8 cellular contexts compared by ENCODE assay signal in the genomic region with DNA sequence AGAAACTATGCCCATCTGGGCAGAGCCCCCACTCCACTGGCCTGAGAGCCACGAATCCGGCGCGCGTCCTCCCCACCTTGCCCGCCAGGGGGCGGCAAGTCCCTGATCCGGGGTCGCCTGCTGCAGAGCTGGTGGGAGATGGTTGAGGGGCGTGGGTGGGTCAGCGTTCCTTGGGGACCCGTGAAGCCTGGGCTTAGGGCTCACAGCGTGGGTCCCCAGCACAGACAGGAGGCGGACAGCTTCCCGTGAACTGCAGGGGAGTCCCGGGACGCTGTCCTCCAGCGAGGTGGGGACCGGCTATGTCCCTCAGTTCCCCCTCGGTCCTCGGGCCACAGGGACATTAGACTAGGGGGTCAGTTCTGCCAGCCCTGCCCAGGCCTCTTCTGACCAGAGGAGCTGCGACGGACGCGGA. TPM values are rescaled to one million over a fixed set of nuclear protein-coding genes. Genes with fewer than 3 reads are reported as not detected.
A peak's percentile ranks its signal among the peaks of the same experiment; 100 is the strongest.
DNase-seq lines count a peak whose midpoint lies in the region; ATAC-seq and TF ChIP-seq lines count a peak whose summit lies in the region.

No MANE protein-coding gene starts in this region.

- peaks cover 21% of the 10 kb centered on the region for H3K36me3 Mint-ChIP-seq in activated CD4-positive, alpha-beta T cell treated with anti-CD3 and anti-CD28 coated beads, Interleukin-2, amount 10 ng/mL, durations not matched to agents 24 days and 14 days (ENCODE audit: low read depth)

- peaks cover 13% of the 10 kb centered on the region for H3K4me1 Mint-ChIP-seq in activated CD4-positive, alpha-beta T cell treated with anti-CD3 and anti-CD28 coated beads, Interleukin-2, amount 10 ng/mL, durations not matched to agents 24 days and 14 days

- peaks cover 9 to 19% of the 10 kb centered on the region in 2 donors for H3K4me1 ChIP-seq in left lung

- peaks cover 7% of the 10 kb centered on the region for H3K27me3 Mint-ChIP-seq in activated CD4-positive, alpha-beta T cell treated with anti-CD3 and anti-CD28 coated beads, Interleukin-2, amount 10 ng/mL, durations not matched to agents 24 days and 14 days

- no peaks in the 10 kb centered on the region for H3K9me3 Mint-ChIP-seq in activated CD4-positive, alpha-beta T cell treated with anti-CD3 and anti-CD28 coated beads, Interleukin-2, amount 10 ng/mL, durations not matched to agents 24 days and 14 days

- intact Hi-C loops in activated CD4-positive, alpha-beta T cell treated with anti-CD3 and anti-CD28 coated beads, Interleukin-2, amount 10 ng/mL, durations not matched to agents 24 days and 14 days (cut with micrococcal nuclease) = loop anchor here (1.0 to 5.0 kb wide), 5 partner anchors 8 to 147 kb away; a partner anchor contains a TSS
- intact Hi-C loops in left lung (cut with DNase I) = loop anchor here in 1 of 2 donors (10.0 kb wide), 1 partner anchor 149 kb away; a partner anchor contains a TSS

- H3K36me3 ChIP-seq in left lung = no peaks in the 10 kb centered on the region

- peak overlapping the region; percentile 64 to 86 for H3K4me3 ChIP-seq in left lung

- peak overlapping the region; percentile 99 for H3K4me3 Mint-ChIP-seq in activated CD4-positive, alpha-beta T cell treated with anti-CD3 and anti-CD28 coated beads, Interleukin-2, amount 10 ng/mL, durations not matched to agents 24 days and 14 days

- H3K27me3 ChIP-seq in left lung = no peaks in the 10 kb centered on the region

- TF ChIP-seq CTCF in left lung (IDR thresholded peaks at IDR 0.05) = peak; percentile 81 to 90

- peak; percentile 51 for ATAC-seq in GM18519 (IDR thresholded peaks at IDR 0.05; ENCODE audit: low FRiP score, unreplicated experiment)
- ATAC-seq in HG03064 (IDR thresholded peaks at IDR 0.05; ENCODE audit: low read depth, unreplicated experiment) = peak; percentile 54
- ATAC-seq in left lung = peak; percentile 86

- H3K27ac ChIP-seq in left lung = peak overlapping the region; percentile 91 to 94

- no peaks in the 10 kb centered on the region for H3K9me3 ChIP-seq in left lung

- DNase-seq in AG08395 (ENCODE audit: low spot score) = peak; percentile 85
- peak; percentile 73 for DNase-seq in NCI-H2196 (lab: John Stamatoyannopoulos, UW; ENCODE audit: unreplicated experiment)
- peak; percentile 95 for DNase-seq in activated CD4-positive, alpha-beta T cell treated with anti-CD3 and anti-CD28 coated beads, Interleukin-2, amount 10 ng/mL, durations not matched to agents 24 days and 14 days
- peak; percentile 53 for DNase-seq in dedifferentiated amniotic fluid mesenchymal stem cell (ENCODE audit: extremely low spot score)
- DNase-seq in left lung = peak; percentile 79 to 95
- peak; percentile 83 for DNase-seq in stimulated activated CD4-positive, alpha-beta T cell treated with anti-CD3 and anti-CD28 coated beads, Interleukin-4, amount 100 ng/mL, for 24 hours

- H3K27ac Mint-ChIP-seq in activated CD4-positive, alpha-beta T cell treated with anti-CD3 and anti-CD28 coated beads, Interleukin-2, amount 10 ng/mL, durations not matched to agents 24 days and 14 days = peak overlapping the region; percentile 98

RNA-seq across cellular contexts. Expression of a gene that starts 0.6 kb away (rescaled TPM):
- 77.3 and 77.7 TPM in 2 replicates for total RNA-seq in activated CD4-positive, alpha-beta T cell treated with anti-CD3 and anti-CD28 coated beads, Interleukin-2, amount 10 ng/mL, durations not matched to agents 24 days and 14 days
- total RNA-seq in left lung = 10 to 100 TPM; 22.4 to 29.7 TPM

RNA-seq across cellular contexts. Expression of a gene that starts 11.3 kb away (rescaled TPM):
- total RNA-seq in activated CD4-positive, alpha-beta T cell treated with anti-CD3 and anti-CD28 coated beads, Interleukin-2, amount 10 ng/mL, durations not matched to agents 24 days and 14 days = 48.8 and 52.2 TPM in 2 replicates
- 10 to 100 TPM; 28.3 to 33.0 TPM for total RNA-seq in left lung

RNA-seq across cellular contexts. Expression of a gene that starts 14.9 kb away (rescaled TPM):
- total RNA-seq in activated CD4-positive, alpha-beta T cell treated with anti-CD3 and anti-CD28 coated beads, Interleukin-2, amount 10 ng/mL, durations not matched to agents 24 days and 14 days = 0.40 TPM in 1 of 2 replicates, not detected in the other
- total RNA-seq in left lung = not detected

RNA-seq across cellular contexts. Expression of a gene that starts 28.0 kb away (rescaled TPM):
- total RNA-seq in activated CD4-positive, alpha-beta T cell treated with anti-CD3 and anti-CD28 coated beads, Interleukin-2, amount 10 ng/mL, durations not matched to agents 24 days and 14 days = not detected in 2 replicates
- not detected for total RNA-seq in left lung

RNA-seq across cellular contexts. Expression of a gene that starts 31.8 kb away (rescaled TPM):
- 205 and 211 TPM in 2 replicates for total RNA-seq in activated CD4-positive, alpha-beta T cell treated with anti-CD3 and anti-CD28 coated beads, Interleukin-2, amount 10 ng/mL, durations not matched to agents 24 days and 14 days
- total RNA-seq in left lung = 100 to 1,000 TPM; 214 to 273 TPM

Comparison
In these comparisons a context has a peak if more than half of its experiments do, and no peak if none do; other contexts are left out.
1. Peak in every context shown above with its lines: DNase-seq, ATAC-seq, H3K4me3 ChIP-seq and H3K27ac ChIP-seq.